Comparison of ENCODE assay signal across 26 cellular contexts in genomic region chr11:88229303-88229702, GRCh38. TPM values are rescaled to one million over a fixed set of nuclear protein-coding genes. Genes with fewer than 3 reads are reported as not detected.
DNase-seq lines count a peak whose midpoint lies in the region; ATAC-seq, FAIRE-seq and TF ChIP-seq lines count a peak whose summit lies in the region.
"Had no signal": no experiment of that assay in that cellular context is flagged by ENCODE, and none has a peak within 500 bp of the region (broad histone marks: within the 10 kb centered on the region; RNA-seq: fewer than 3 reads in every experiment).

No MANE protein-coding gene starts in this region.

- H3K9me3 Mint-ChIP-seq in activated naive CD4-positive, alpha-beta T cell treated with anti-CD3 and anti-CD28 coated beads, Interleukin-2, amount 50 U/mL, for 72 hours = peaks cover 38 to 39% of the 10 kb centered on the region in 2 donors

- H3K9ac ChIP-seq in kidney (ENCODE audit: low read length in 2 of 2) = no peak overlapping the region
- H3K9ac ChIP-seq: BLaER1 had no signal

- H3K36me3 Mint-ChIP-seq in activated naive CD4-positive, alpha-beta T cell treated with anti-CD3 and anti-CD28 coated beads, Interleukin-2, amount 50 U/mL, for 72 hours = peaks cover 20 to 40% of the 10 kb centered on the region in 2 donors

- intact Hi-C loops in kidney (cut with DNase I) = no loop called here

- ATAC-seq in GM18517 (IDR thresholded peaks at IDR 0.05; ENCODE audit: unreplicated experiment) = no peak
- no peak for ATAC-seq in activated naive CD4-positive, alpha-beta T cell treated with anti-CD3 and anti-CD28 coated beads, Interleukin-2, amount 50 U/mL, for 72 hours
- ATAC-seq: GM12878 had no signal

- no peak overlapping the region for H3K4me3 ChIP-seq in kidney (ENCODE audit: low read length in 2 of 2)
- H3K4me3 ChIP-seq: BLaER1, GM12878 had no signal

- H3K4me1 ChIP-seq in kidney (ENCODE audit: control insufficient read depth in 1 of 2, insufficient read depth in 1 of 2, low read depth in 1 of 2, low read length in 2 of 2) = no peaks in the 10 kb centered on the region
- H3K4me1 ChIP-seq: BE2C, BLaER1 had no signal

- no peak overlapping the region for H3K27ac Mint-ChIP-seq in activated naive CD4-positive, alpha-beta T cell treated with anti-CD3 and anti-CD28 coated beads, Interleukin-2, amount 50 U/mL, for 72 hours
- H3K27ac Mint-ChIP-seq: CD14-positive monocyte; CD4-positive, alpha-beta memory T cell; CD4-positive, CD25-positive, alpha-beta regulatory T cell; CD8-positive, alpha-beta memory T cell had no signal

- no peak for TF ChIP-seq CTCF in kidney (IDR thresholded peaks at IDR 0.05; ENCODE audit: borderline replicate concordance, extremely low read depth, insufficient read depth)

- DNase-seq in OCI-M1 (lab: John Stamatoyannopoulos, UW) (peak; percentile 39), kidney (no peak), GM19238 (ENCODE audit: insufficient read length, low spot score) (no peak)
- DNase-seq in activated naive CD4-positive, alpha-beta T cell treated with anti-CD3 and anti-CD28 coated beads, Interleukin-2, amount 50 U/mL, for 72 hours (ENCODE audit: low spot score in 2 of 2) = no peak
- DNase-seq: 8988T; ACHN; BE2C; C1 segment of cervical spinal cord; CD4-positive, alpha-beta memory T cell; CD4-positive, CD25-positive, alpha-beta regulatory T cell; CD8-positive, alpha-beta memory T cell; COR-L47; DMS 273 treated with DMSO at 0.1 percent for 48 hours; DMS153; DMS53; DMS79; DND-41; EL; GDM1 had no signal

- H3K36me3 ChIP-seq in kidney (ENCODE audit: control insufficient read depth in 1 of 2, insufficient read depth in 2 of 2, low read length in 2 of 2) = no peaks in the 10 kb centered on the region
- H3K36me3 ChIP-seq: BE2C had no signal

- H3K27ac ChIP-seq in kidney (ENCODE audit: low read depth in 2 of 2, low read length in 2 of 2) = no peak overlapping the region
- H3K27ac ChIP-seq: BLaER1 had no signal

- peaks cover 0 to 12% of the 10 kb centered on the region in 2 donors for H3K9me3 ChIP-seq in kidney (ENCODE audit: control insufficient read depth in 1 of 2, low read length in 2 of 2)
- H3K9me3 ChIP-seq: BE2C had no signal

- peak; percentile 57 for FAIRE-seq in kidney (lab: Jason Lieb, UNC)
- FAIRE-seq: A204.1, GM12878, GM12892, GM18507 had no signal

RNA-seq across cellular contexts. Expression of gene RAB38, which starts 54.1 kb away (rescaled TPM):
- 5.2 TPM for total RNA-seq in kidney
- 8.1 TPM for polyA plus RNA-seq in kidney (ENCODE audit: insufficient read depth, low read depth, low replicate concordance)
- 10 to 100 TPM in 1 of 2 donors, 1 to 10 TPM in 1; 1.7 to 13.1 TPM for total RNA-seq in activated naive CD4-positive, alpha-beta T cell treated with anti-CD3 and anti-CD28 coated beads, Interleukin-2, amount 50 U/mL, for 72 hours
